23 cellular contexts compared by ENCODE assay signal in the genomic region with DNA sequence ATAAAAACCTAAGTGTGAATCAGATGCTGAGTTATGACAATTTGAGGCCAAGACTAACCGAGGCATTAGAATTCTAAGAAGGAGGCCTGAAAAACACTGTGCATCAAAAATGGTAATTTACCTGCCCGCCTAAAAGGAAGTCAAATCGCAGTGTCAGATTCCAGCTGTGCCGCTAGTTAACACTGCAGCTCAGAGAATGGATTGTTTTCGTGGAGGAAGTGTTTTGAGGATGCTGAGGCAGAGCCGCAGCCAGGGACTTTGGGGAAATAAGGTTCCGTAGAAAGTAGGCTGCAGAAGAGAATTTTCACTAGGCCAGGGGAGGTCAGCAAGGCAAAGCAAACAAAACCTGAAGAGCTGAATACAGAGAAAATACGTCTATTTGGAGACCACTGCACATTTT.
"Had no signal": no experiment of that assay in that cellular context is flagged by ENCODE, and none has a peak within 500 bp of the region (broad histone marks: within the 10 kb centered on the region; RNA-seq: fewer than 3 reads in every experiment).

No MANE protein-coding gene starts in this region.

- H3K36me3 ChIP-seq: brain microvascular endothelial cell, cardiac muscle cell had no signal

- H3K4me3 Mint-ChIP-seq: activated B cell treated with CpG ODN at 0.5 μM for 24 hours; activated CD4-positive, alpha-beta T cell treated with anti-CD3 and anti-CD28 coated beads, Interleukin-2, amount 10 ng/mL, durations not matched to agents 24 days and 14 days; activated CD8-positive, alpha-beta memory T cell treated with anti-CD3 and anti-CD28 coated beads, Interleukin-2, amount 10 ng/mL, durations not matched to agents 7 days and 5 days; activated naive CD4-positive, alpha-beta T cell treated with anti-CD3 and anti-CD28 coated beads, Interleukin-2, amount 10 ng/mL, durations not matched to agents 7 days and 5 days; activated naive CD8-positive, alpha-beta T cell treated with anti-CD3 and anti-CD28 coated beads for 36 hours; activated T-cell treated with anti-CD3 and anti-CD28 coated beads, Interleukin-2, amount 50 U/mL, for 24 hours; activated T-helper 1 cell treated with anti-CD3 and anti-CD28 coated beads, Interleukin-12 subunit alpha, Interleukin-12 subunit beta, Interleukin-2, Interleukin-4 antibody, amounts not matched to agents 30 ng/mL and 10 ng/mL and 1 ng/mL, durations not matched to agents 14 hours and 24 hours and 36 hours; T-helper 1 cell treated with Interleukin-12 subunit alpha and Interleukin-12 subunit beta and Interleukin-4 antibody, amounts not matched to agents 30 μg/mL and 1 μg/mL, for 36 hours had no signal

- H3K4me1 Mint-ChIP-seq: activated B cell treated with CpG ODN at 0.5 μM for 24 hours; activated CD4-positive, alpha-beta T cell treated with anti-CD3 and anti-CD28 coated beads, Interleukin-2, amount 10 ng/mL, durations not matched to agents 24 days and 14 days; activated CD8-positive, alpha-beta memory T cell treated with anti-CD3 and anti-CD28 coated beads, Interleukin-2, amount 10 ng/mL, durations not matched to agents 7 days and 5 days; activated naive CD4-positive, alpha-beta T cell treated with anti-CD3 and anti-CD28 coated beads, Interleukin-2, amount 10 ng/mL, durations not matched to agents 7 days and 5 days; activated naive CD8-positive, alpha-beta T cell treated with anti-CD3 and anti-CD28 coated beads for 36 hours had no signal

- ATAC-seq: activated CD8-positive, alpha-beta memory T cell treated with anti-CD3 and anti-CD28 coated beads, Interleukin-2, amount 10 ng/mL, durations not matched to agents 7 days and 5 days had no signal

- H3K27ac Mint-ChIP-seq: activated B cell treated with CpG ODN at 0.5 μM for 24 hours; activated CD4-positive, alpha-beta T cell treated with anti-CD3 and anti-CD28 coated beads, Interleukin-2, amount 10 ng/mL, durations not matched to agents 24 days and 14 days; activated CD8-positive, alpha-beta memory T cell treated with anti-CD3 and anti-CD28 coated beads, Interleukin-2, amount 10 ng/mL, durations not matched to agents 7 days and 5 days; activated naive CD4-positive, alpha-beta T cell treated with anti-CD3 and anti-CD28 coated beads, Interleukin-2, amount 10 ng/mL, durations not matched to agents 7 days and 5 days; activated naive CD8-positive, alpha-beta T cell treated with anti-CD3 and anti-CD28 coated beads for 36 hours; activated T-cell treated with anti-CD3 and anti-CD28 coated beads, Interleukin-2, amount 50 U/mL, for 24 hours; activated T-helper 1 cell treated with anti-CD3 and anti-CD28 coated beads, Interleukin-12 subunit alpha, Interleukin-12 subunit beta, Interleukin-2, Interleukin-4 antibody, amounts not matched to agents 30 ng/mL and 10 ng/mL and 1 ng/mL, durations not matched to agents 14 hours and 24 hours and 36 hours; T-helper 1 cell treated with Interleukin-12 subunit alpha and Interleukin-12 subunit beta and Interleukin-4 antibody, amounts not matched to agents 30 μg/mL and 1 μg/mL, for 36 hours had no signal

- H3K27ac ChIP-seq: brain microvascular endothelial cell, cardiac muscle cell, PC-9 had no signal

- H3K4me2 ChIP-seq: PC-9 had no signal

- H3K4me3 ChIP-seq: cardiac muscle cell, PC-9 had no signal

- H2AFZ ChIP-seq: PC-9 had no signal

- H3K27me3 ChIP-seq: brain microvascular endothelial cell, cardiac muscle cell had no signal

- DNase-seq: activated B cell treated with CpG ODN at 0.5 μM for 24 hours; activated CD4-positive, alpha-beta T cell treated with anti-CD3 and anti-CD28 coated beads for 1 hour; activated CD4-positive, alpha-beta T cell treated with anti-CD3 and anti-CD28 coated beads, Interleukin-2, amount 10 ng/mL, durations not matched to agents 24 days and 14 days; activated CD4-positive, alpha-beta T cell treated with anti-CD3 and anti-CD28 coated beads, Interleukin-2, amount 50 U/mL, for 48 hours; activated CD8-positive, alpha-beta memory T cell treated with anti-CD3 and anti-CD28 coated beads, Interleukin-2, amount 10 ng/mL, durations not matched to agents 7 days and 5 days; activated gamma-delta T cell; activated naive CD4-positive, alpha-beta T cell treated with anti-CD3 and anti-CD28 coated beads, Interleukin-2, amount 10 ng/mL, durations not matched to agents 7 days and 5 days; activated naive CD8-positive, alpha-beta T cell treated with anti-CD3 and anti-CD28 coated beads for 36 hours; activated T-cell treated with anti-CD3 and anti-CD28 coated beads, Interleukin-2, amount 50 U/mL, for 24 hours; brain microvascular endothelial cell; KG1; NCI-H1092; NCI-H1417; NCI-H2029; NCI-H2107; NCI-H2171 treated with DMSO at 0.1 percent for 48 hours; NCI-H226; NCI-H69; PC-9; SHP77 treated with DMSO at 0.1 percent for 48 hours had no signal

- H3K27me3 Mint-ChIP-seq: activated B cell treated with CpG ODN at 0.5 μM for 24 hours; activated CD4-positive, alpha-beta T cell treated with anti-CD3 and anti-CD28 coated beads, Interleukin-2, amount 10 ng/mL, durations not matched to agents 24 days and 14 days; activated CD8-positive, alpha-beta memory T cell treated with anti-CD3 and anti-CD28 coated beads, Interleukin-2, amount 10 ng/mL, durations not matched to agents 7 days and 5 days; activated naive CD4-positive, alpha-beta T cell treated with anti-CD3 and anti-CD28 coated beads, Interleukin-2, amount 10 ng/mL, durations not matched to agents 7 days and 5 days; activated naive CD8-positive, alpha-beta T cell treated with anti-CD3 and anti-CD28 coated beads for 36 hours; activated T-cell treated with anti-CD3 and anti-CD28 coated beads, Interleukin-2, amount 50 U/mL, for 24 hours had no signal

- H3K36me3 Mint-ChIP-seq: activated CD8-positive, alpha-beta memory T cell treated with anti-CD3 and anti-CD28 coated beads, Interleukin-2, amount 10 ng/mL, durations not matched to agents 7 days and 5 days; activated naive CD4-positive, alpha-beta T cell treated with anti-CD3 and anti-CD28 coated beads, Interleukin-2, amount 10 ng/mL, durations not matched to agents 7 days and 5 days; activated naive CD8-positive, alpha-beta T cell treated with anti-CD3 and anti-CD28 coated beads for 36 hours had no signal
